Comparison of ENCODE assay signal across 1 cellular context in genomic region chr16:643050-643368, GRCh38.
TF ChIP-seq lines count a peak whose summit lies in the region.

No MANE protein-coding gene starts in this region.

TF ChIP-seq in neural cell, 6 proteins besides CTCF, POLR2A, EP300 and RAD21:
- TF ChIP-seq REST (IDR thresholded peaks at IDR 0.05; ENCODE audit: borderline replicate concordance) (no peak), SMC3 (conservative IDR thresholded peaks at IDR 0.05; ENCODE audit: poor library complexity) (no peak), MXI1 (conservative IDR thresholded peaks at IDR 0.05; ENCODE audit: poor library complexity, severe bottlenecking) (no peak), TAF1 (IDR thresholded peaks at IDR 0.05; ENCODE audit: low read depth) (no peak), EZH2 (IDR thresholded peaks at IDR 0.05; ENCODE audit: borderline replicate concordance, insufficient read depth, low read length, poor library complexity, severe bottlenecking) (no peak), POLR2AphosphoS5 (IDR thresholded peaks at IDR 0.05) (no peak)
